20 cellular contexts compared by ENCODE assay signal in genomic region chr6:9606435-9607134, GRCh38.
"Had no signal": no experiment of that assay in that cellular context is flagged by ENCODE, and none has a peak within 500 bp of the region (broad histone marks: within the 10 kb centered on the region; RNA-seq: fewer than 3 reads in every experiment).

No MANE protein-coding gene starts in this region.

- H3K9me3 ChIP-seq: ascending aorta, colonic mucosa, lower lobe of right lung, thyroid gland had no signal

- H3K27ac ChIP-seq: ascending aorta, colonic mucosa, lower lobe of right lung, thyroid gland had no signal

- H3K27me3 ChIP-seq: ascending aorta, colonic mucosa, thyroid gland had no signal

- DNase-seq: activated CD4-positive, alpha-beta T cell treated with anti-CD3 and anti-CD28 coated beads, Interleukin-2, amount 10 ng/mL, durations not matched to agents 7 days and 5 days; activated CD8-positive, alpha-beta memory T cell treated with anti-CD3 and anti-CD28 coated beads, Interleukin-2, amount 50 U/mL, for 4 hours; activated effector memory CD4-positive, alpha-beta T cell treated with Interleukin-2 at 50 U/mL for 16 hours; activated naive CD4-positive, alpha-beta T cell treated with anti-CD3 and anti-CD28 coated beads, Interleukin-2, amount 50 U/mL, for 16 hours; activated T-cell treated with anti-CD3 and anti-CD28 coated beads, Interleukin-2, amount 50 U/mL, for 48 hours; colonic mucosa; head of caudate nucleus; left colon; lower lobe of right lung; occipital lobe; posterior cingulate gyrus; stimulated activated CD4-positive, alpha-beta T cell treated with anti-CD3 and anti-CD28 coated beads, Interleukin-12 subunit alpha, Interleukin-12 subunit beta, amount 100 ng/mL, for 4 hours; stimulated activated CD4-positive, alpha-beta T cell treated with anti-CD3 and anti-CD28 coated beads, Interleukin-1b, Interleukin-23, amount 100 ng/mL, for 48 hours; stimulated activated naive CD4-positive, alpha-beta T cell treated with Interleukin-2 at 50 U/mL for 16 hours; thyroid gland had no signal

- H3K4me1 Mint-ChIP-seq: activated CD4-positive, alpha-beta T cell treated with anti-CD3 and anti-CD28 coated beads, Interleukin-2, amount 10 ng/mL, durations not matched to agents 7 days and 5 days; central memory CD8-positive, alpha-beta T cell had no signal

- H3K36me3 ChIP-seq: ascending aorta, colonic mucosa, lower lobe of right lung, thyroid gland had no signal

- H3K9me3 Mint-ChIP-seq: activated CD4-positive, alpha-beta T cell treated with anti-CD3 and anti-CD28 coated beads, Interleukin-2, amount 10 ng/mL, durations not matched to agents 7 days and 5 days; central memory CD8-positive, alpha-beta T cell; natural killer cell treated with Interleukin-12 subunit alpha and Interleukin-12 subunit beta and Interleukin-15 and Interleukin-18, amount 100 ng/mL, for 72 hours; T-helper 1 cell treated with Interleukin-12 subunit alpha and Interleukin-12 subunit beta and Interleukin-4 antibody, amounts not matched to agents 30 μg/mL and 1 μg/mL, for 36 hours had no signal

- H3K36me3 Mint-ChIP-seq: natural killer cell treated with Interleukin-12 subunit alpha and Interleukin-12 subunit beta and Interleukin-15 and Interleukin-18, amount 100 ng/mL, for 72 hours had no signal

- ATAC-seq: activated CD4-positive, CD25-positive, alpha-beta regulatory T cell treated with anti-CD3 and anti-CD28 coated beads, Interleukin-2, amount 50 U/mL, for 24 hours; left colon; lower lobe of right lung; natural killer cell treated with Interleukin-12 subunit alpha and Interleukin-12 subunit beta and Interleukin-15 and Interleukin-18, amount 100 ng/mL, for 72 hours had no signal

- H3K27ac Mint-ChIP-seq: activated CD4-positive, alpha-beta T cell treated with anti-CD3 and anti-CD28 coated beads, Interleukin-2, amount 10 ng/mL, durations not matched to agents 7 days and 5 days; natural killer cell treated with Interleukin-12 subunit alpha and Interleukin-12 subunit beta and Interleukin-15 and Interleukin-18, amount 100 ng/mL, for 72 hours; T-helper 1 cell treated with Interleukin-12 subunit alpha and Interleukin-12 subunit beta and Interleukin-4 antibody, amounts not matched to agents 30 μg/mL and 1 μg/mL, for 36 hours had no signal

- H3K4me3 Mint-ChIP-seq: activated CD4-positive, alpha-beta T cell treated with anti-CD3 and anti-CD28 coated beads, Interleukin-2, amount 10 ng/mL, durations not matched to agents 7 days and 5 days; central memory CD8-positive, alpha-beta T cell; natural killer cell treated with Interleukin-12 subunit alpha and Interleukin-12 subunit beta and Interleukin-15 and Interleukin-18, amount 100 ng/mL, for 72 hours; T-helper 1 cell treated with Interleukin-12 subunit alpha and Interleukin-12 subunit beta and Interleukin-4 antibody, amounts not matched to agents 30 μg/mL and 1 μg/mL, for 36 hours had no signal

- H3K4me1 ChIP-seq: ascending aorta, colonic mucosa, lower lobe of right lung, thyroid gland had no signal

- H3K27me3 Mint-ChIP-seq: activated CD4-positive, alpha-beta T cell treated with anti-CD3 and anti-CD28 coated beads, Interleukin-2, amount 10 ng/mL, durations not matched to agents 7 days and 5 days; central memory CD8-positive, alpha-beta T cell; natural killer cell treated with Interleukin-12 subunit alpha and Interleukin-12 subunit beta and Interleukin-15 and Interleukin-18, amount 100 ng/mL, for 72 hours had no signal

- H3K4me3 ChIP-seq: ascending aorta, colonic mucosa, lower lobe of right lung, thyroid gland had no signal
